20 cellular contexts compared by ENCODE assay signal in the genomic region with DNA sequence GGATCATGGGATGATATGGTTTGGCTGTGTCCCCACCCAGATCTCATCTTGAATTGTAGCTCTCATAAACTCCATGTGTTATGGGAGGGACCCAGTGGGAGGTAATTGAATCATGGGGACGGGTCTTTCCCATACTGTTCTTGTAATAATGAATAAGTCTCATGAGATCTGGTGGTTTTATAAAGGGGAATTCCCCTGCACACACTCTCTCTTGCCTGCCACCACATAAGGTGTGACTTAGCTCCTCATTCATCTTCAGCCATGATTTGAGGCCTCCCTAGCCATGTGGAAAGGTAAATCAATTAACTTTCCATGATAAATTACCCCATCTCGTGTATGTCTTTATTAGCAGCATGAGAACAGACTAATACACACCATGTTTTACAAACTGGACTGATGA.
DNase-seq lines count a peak whose midpoint lies in the region; ATAC-seq lines count a peak whose summit lies in the region.
"Had no signal": no experiment of that assay in that cellular context is flagged by ENCODE, and none has a peak within 500 bp of the region (broad histone marks: within the 10 kb centered on the region; RNA-seq: fewer than 3 reads in every experiment).

No MANE protein-coding gene starts in this region.

- peak; percentile 6 for DNase-seq in T-helper 2 cell treated with Interferon-gamma antibody and Interleukin-4, amounts not matched to agents 5 μg/mL and 100 μg/mL, for 36 hours (ENCODE audit: low spot score)
- DNase-seq in T-helper 2 cell (no peak), NCI-H446 treated with DMSO at 0.1 percent for 48 hours (lab: John Stamatoyannopoulos, UW) (no peak)
- DNase-seq in activated T-cell treated with anti-CD3 and anti-CD28 coated beads, Interleukin-2, amount 50 U/mL, for 48 hours, result peak; percentile 19
- no peak for DNase-seq in activated T-cell treated with anti-CD3 and anti-CD28 coated beads, Interleukin-2, amount 50 U/mL, for 24 hours
- peak; percentile 6 for DNase-seq in stimulated activated CD4-positive, alpha-beta T cell treated with anti-CD3 and anti-CD28 coated beads, Interleukin-4, amount 100 ng/mL, for 24 hours
- DNase-seq in stimulated activated CD4-positive, alpha-beta T cell treated with anti-CD3 and anti-CD28 coated beads, Interleukin-2, amount 100 ng/mL, for 24 hours, result no peak
- peak in 1 of 2 donors; percentile 13 for DNase-seq in stimulated activated naive CD8-positive, alpha-beta T cell treated with anti-CD3 and anti-CD28 coated beads, Interleukin-15, amount 100 ng/mL, for 72 hours
- DNase-seq: ACHN; CD4-positive, alpha-beta T cell; COR-L47; DMS79; H7; NCI-H1105; NCI-H2029 treated with DMSO at 0.1 percent for 48 hours; NCI-H226; NCI-H524; NCI-H774 had no signal

- no peak overlapping the region for H3K4me3 Mint-ChIP-seq in T-helper 2 cell treated with Interferon-gamma antibody and Interleukin-4, amounts not matched to agents 5 μg/mL and 100 μg/mL, for 36 hours
- H3K4me3 Mint-ChIP-seq in activated T-cell treated with anti-CD3 and anti-CD28 coated beads, Interleukin-2, amount 50 U/mL, for 24 hours, result no peak overlapping the region
- no peak overlapping the region for H3K4me3 Mint-ChIP-seq in stimulated activated naive CD8-positive, alpha-beta T cell treated with anti-CD3 and anti-CD28 coated beads, Interleukin-15, amount 100 ng/mL, for 72 hours
- H3K4me3 Mint-ChIP-seq: CD4-positive, alpha-beta T cell; IgD-negative memory B cell had no signal

- H3K27ac Mint-ChIP-seq in T-helper 2 cell treated with Interferon-gamma antibody and Interleukin-4, amounts not matched to agents 5 μg/mL and 100 μg/mL, for 36 hours, result no peak overlapping the region
- no peak overlapping the region for H3K27ac Mint-ChIP-seq in activated T-cell treated with anti-CD3 and anti-CD28 coated beads, Interleukin-2, amount 50 U/mL, for 24 hours
- no peak overlapping the region for H3K27ac Mint-ChIP-seq in stimulated activated naive CD8-positive, alpha-beta T cell treated with anti-CD3 and anti-CD28 coated beads, Interleukin-15, amount 100 ng/mL, for 72 hours
- H3K27ac Mint-ChIP-seq: CD4-positive, alpha-beta T cell; IgD-negative memory B cell had no signal

- peaks cover 4% of the 10 kb centered on the region for H3K4me1 Mint-ChIP-seq in T-helper 2 cell treated with Interferon-gamma antibody and Interleukin-4, amounts not matched to agents 5 μg/mL and 100 μg/mL, for 36 hours (ENCODE audit: low read depth)
- H3K4me1 Mint-ChIP-seq in activated T-cell treated with anti-CD3 and anti-CD28 coated beads, Interleukin-2, amount 50 U/mL, for 24 hours (ENCODE audit: low read depth), result peaks cover 15% of the 10 kb centered on the region
- H3K4me1 Mint-ChIP-seq in stimulated activated naive CD8-positive, alpha-beta T cell treated with anti-CD3 and anti-CD28 coated beads, Interleukin-15, amount 100 ng/mL, for 72 hours, result peaks cover 19% of the 10 kb centered on the region

- no peaks in the 10 kb centered on the region for H3K36me3 Mint-ChIP-seq in T-helper 2 cell treated with Interferon-gamma antibody and Interleukin-4, amounts not matched to agents 5 μg/mL and 100 μg/mL, for 36 hours (ENCODE audit: low read depth)
- H3K36me3 Mint-ChIP-seq in activated T-cell treated with anti-CD3 and anti-CD28 coated beads, Interleukin-2, amount 50 U/mL, for 24 hours (ENCODE audit: low read depth), result no peaks in the 10 kb centered on the region
- H3K36me3 Mint-ChIP-seq: IgD-negative memory B cell had no signal

- ATAC-seq in stimulated activated naive CD8-positive, alpha-beta T cell treated with anti-CD3 and anti-CD28 coated beads, Interleukin-15, amount 100 ng/mL, for 72 hours, result peak; percentile 85
- ATAC-seq: Panc1 had no signal

- H3K9me3 Mint-ChIP-seq in T-helper 2 cell treated with Interferon-gamma antibody and Interleukin-4, amounts not matched to agents 5 μg/mL and 100 μg/mL, for 36 hours, result peaks cover 4% of the 10 kb centered on the region
- H3K9me3 Mint-ChIP-seq in activated T-cell treated with anti-CD3 and anti-CD28 coated beads, Interleukin-2, amount 50 U/mL, for 24 hours, result peaks cover 9% of the 10 kb centered on the region
- H3K9me3 Mint-ChIP-seq in stimulated activated naive CD8-positive, alpha-beta T cell treated with anti-CD3 and anti-CD28 coated beads, Interleukin-15, amount 100 ng/mL, for 72 hours, result peaks cover 9 to 39% of the 10 kb centered on the region in 2 donors

- no peaks in the 10 kb centered on the region for H3K27me3 Mint-ChIP-seq in T-helper 2 cell treated with Interferon-gamma antibody and Interleukin-4, amounts not matched to agents 5 μg/mL and 100 μg/mL, for 36 hours (ENCODE audit: low read depth)
- H3K27me3 Mint-ChIP-seq in activated T-cell treated with anti-CD3 and anti-CD28 coated beads, Interleukin-2, amount 50 U/mL, for 24 hours, result peaks cover 3% of the 10 kb centered on the region
- H3K27me3 Mint-ChIP-seq in stimulated activated naive CD8-positive, alpha-beta T cell treated with anti-CD3 and anti-CD28 coated beads, Interleukin-15, amount 100 ng/mL, for 72 hours, result peaks cover 19% of the 10 kb centered on the region
- H3K27me3 Mint-ChIP-seq: CD4-positive, alpha-beta T cell had no signal

Comparison
In these comparisons a context has a peak if more than half of its experiments do, and no peak if none do; other contexts are left out.
1. DNase-seq: peak in T-helper 2 cell treated with Interferon-gamma antibody and Interleukin-4, amounts not matched to agents 5 μg/mL and 100 μg/mL, for 36 hours (single experiment), activated T-cell treated with anti-CD3 and anti-CD28 coated beads, Interleukin-2, amount 50 U/mL, for 48 hours (2 of 2) and stimulated activated CD4-positive, alpha-beta T cell treated with anti-CD3 and anti-CD28 coated beads, Interleukin-4, amount 100 ng/mL, for 24 hours (single experiment); none in T-helper 2 cell (0 of 5), activated T-cell treated with anti-CD3 and anti-CD28 coated beads, Interleukin-2, amount 50 U/mL, for 24 hours (single experiment), stimulated activated CD4-positive, alpha-beta T cell treated with anti-CD3 and anti-CD28 coated beads, Interleukin-2, amount 100 ng/mL, for 24 hours (0 of 2) and NCI-H446 treated with DMSO at 0.1 percent for 48 hours (single experiment).